43 cellular contexts compared by ENCODE assay signal in the genomic region with DNA sequence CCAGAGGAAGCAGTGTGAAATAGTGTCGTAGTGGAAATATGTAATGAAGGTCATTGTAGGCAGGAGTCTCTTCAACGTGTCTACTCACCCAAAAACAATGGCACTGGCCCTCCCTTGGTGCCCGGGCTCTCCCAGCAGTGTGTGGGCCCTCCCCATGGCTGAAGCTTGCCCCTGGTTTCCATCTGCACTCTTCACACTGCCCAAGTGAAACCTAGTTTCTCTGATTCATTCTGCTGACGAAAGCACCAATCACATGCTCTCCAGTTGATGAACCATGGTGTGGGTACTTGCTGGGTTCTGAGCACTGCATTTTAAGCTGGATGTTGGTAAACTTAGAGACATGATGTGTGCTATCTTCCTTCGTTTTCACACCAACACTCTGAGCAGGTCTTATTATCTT.
"Had no signal": no experiment of that assay in that cellular context is flagged by ENCODE, and none has a peak within 500 bp of the region (broad histone marks: within the 10 kb centered on the region; RNA-seq: fewer than 3 reads in every experiment).

No MANE protein-coding gene starts in this region.

- H2AFZ ChIP-seq: PC-9 had no signal

- H3K4me2 ChIP-seq: PC-9 had no signal

- H3K9me3 Mint-ChIP-seq: activated CD4-positive, alpha-beta memory T cell treated with anti-CD3 and anti-CD28 coated beads, Interleukin-2, amount 10 ng/mL, durations not matched to agents 7 days and 5 days; activated naive CD4-positive, alpha-beta T cell treated with anti-CD3 and anti-CD28 coated beads for 36 hours; activated naive CD4-positive, alpha-beta T cell treated with anti-CD3 and anti-CD28 coated beads, Interleukin-2, amount 50 U/mL, for 72 hours; activated T-cell treated with anti-CD3 and anti-CD28 coated beads, Interleukin-2, amount 50 U/mL, for 72 hours; activated T-helper 2 cell treated with anti-CD3 and anti-CD28 coated beads, Interferon-gamma antibody, Interleukin-2, Interleukin-4, amounts not matched to agents 10 μg/mL and 5 μg/mL and 100 μg/mL, durations not matched to agents 14 hours and 24 hours and 36 hours had no signal

- H3K27ac Mint-ChIP-seq: activated CD4-positive, alpha-beta memory T cell treated with anti-CD3 and anti-CD28 coated beads, Interleukin-2, amount 10 ng/mL, durations not matched to agents 7 days and 5 days; activated CD8-positive, alpha-beta memory T cell treated with anti-CD3 and anti-CD28 coated beads, Interleukin-2, amount 10 ng/mL, durations not matched to agents 7 days and 5 days; activated naive CD4-positive, alpha-beta T cell treated with anti-CD3 and anti-CD28 coated beads for 36 hours; activated naive CD4-positive, alpha-beta T cell treated with anti-CD3 and anti-CD28 coated beads, Interleukin-2, amount 50 U/mL, for 72 hours; activated T-cell treated with anti-CD3 and anti-CD28 coated beads, Interleukin-2, amount 50 U/mL, for 72 hours; activated T-helper 2 cell treated with anti-CD3 and anti-CD28 coated beads, Interferon-gamma antibody, Interleukin-2, Interleukin-4, amounts not matched to agents 10 μg/mL and 5 μg/mL and 100 μg/mL, durations not matched to agents 14 hours and 24 hours and 36 hours had no signal

- DNase-seq: activated CD4-positive, alpha-beta memory T cell treated with anti-CD3 and anti-CD28 coated beads, Interleukin-2, amount 10 ng/mL, durations not matched to agents 7 days and 5 days; activated CD4-positive, alpha-beta T cell treated with anti-CD3 and anti-CD28 coated beads for 1 hour; activated CD4-positive, alpha-beta T cell treated with anti-CD3 and anti-CD28 coated beads for 48 hours; activated CD4-positive, CD25-positive, alpha-beta regulatory T cell; activated CD8-positive, alpha-beta memory T cell treated with anti-CD3 and anti-CD28 coated beads for 24 hours; activated CD8-positive, alpha-beta memory T cell treated with anti-CD3 and anti-CD28 coated beads, Interleukin-2, amount 10 ng/mL, durations not matched to agents 7 days and 5 days; activated CD8-positive, alpha-beta memory T cell treated with anti-CD3 and anti-CD28 coated beads, Interleukin-2, amount 50 U/mL, for 48 hours; activated gamma-delta T cell; activated naive CD4-positive, alpha-beta T cell treated with anti-CD3 and anti-CD28 coated beads for 36 hours; activated T-cell treated with anti-CD3 and anti-CD28 coated beads, Interleukin-2, amount 50 U/mL, for 72 hours; adrenal gland; body of pancreas; caudate nucleus; cerebellar nuclear complex; Kasumi-1; KG1; MM.1S; MV-4-11; NCI-H1092; NCI-H146; NCI-H187; NCI-H2029 treated with DMSO at 0.1 percent for 48 hours; NCI-H2107; NCI-H2171; NCI-H446; NCI-H524; NCI-H69; NCI-H82; NK-92 treated with Interleukin-12 subunit alpha and Interleukin-12 subunit beta, amount 100 ng/mL, for 24 hours; PC-9; SIG-M5; SW 1271; T-helper 1 cell; T-helper 2 cell; T-helper 9 cell; WERI-Rb-1 had no signal

- H3K4me3 Mint-ChIP-seq: activated CD4-positive, alpha-beta memory T cell treated with anti-CD3 and anti-CD28 coated beads, Interleukin-2, amount 10 ng/mL, durations not matched to agents 7 days and 5 days; activated CD8-positive, alpha-beta memory T cell treated with anti-CD3 and anti-CD28 coated beads, Interleukin-2, amount 10 ng/mL, durations not matched to agents 7 days and 5 days; activated naive CD4-positive, alpha-beta T cell treated with anti-CD3 and anti-CD28 coated beads for 36 hours; activated T-cell treated with anti-CD3 and anti-CD28 coated beads, Interleukin-2, amount 50 U/mL, for 72 hours had no signal

- H3K36me3 Mint-ChIP-seq: activated CD8-positive, alpha-beta memory T cell treated with anti-CD3 and anti-CD28 coated beads, Interleukin-2, amount 10 ng/mL, durations not matched to agents 7 days and 5 days; activated naive CD4-positive, alpha-beta T cell treated with anti-CD3 and anti-CD28 coated beads, Interleukin-2, amount 50 U/mL, for 72 hours had no signal

- H3K4me1 Mint-ChIP-seq: activated CD4-positive, alpha-beta memory T cell treated with anti-CD3 and anti-CD28 coated beads, Interleukin-2, amount 10 ng/mL, durations not matched to agents 7 days and 5 days; activated CD8-positive, alpha-beta memory T cell treated with anti-CD3 and anti-CD28 coated beads, Interleukin-2, amount 10 ng/mL, durations not matched to agents 7 days and 5 days had no signal

- H3K36me3 ChIP-seq: adrenal gland, WERI-Rb-1 had no signal

- H3K27me3 ChIP-seq: adrenal gland, body of pancreas had no signal

- ATAC-seq: activated CD8-positive, alpha-beta memory T cell treated with anti-CD3 and anti-CD28 coated beads, Interleukin-2, amount 10 ng/mL, durations not matched to agents 7 days and 5 days; activated T-cell treated with anti-CD3 and anti-CD28 coated beads, Interleukin-2, amount 50 U/mL, for 72 hours; body of pancreas; Right ventricle myocardium inferior had no signal

- H3K27me3 Mint-ChIP-seq: activated CD4-positive, alpha-beta memory T cell treated with anti-CD3 and anti-CD28 coated beads, Interleukin-2, amount 10 ng/mL, durations not matched to agents 7 days and 5 days; activated CD8-positive, alpha-beta memory T cell treated with anti-CD3 and anti-CD28 coated beads, Interleukin-2, amount 10 ng/mL, durations not matched to agents 7 days and 5 days had no signal

- H3K9me3 ChIP-seq: adrenal gland, body of pancreas had no signal

- H3K4me3 ChIP-seq: adrenal gland, body of pancreas, PC-9 had no signal

- H3K27ac ChIP-seq: adrenal gland, body of pancreas, PC-9, RWPE1, WERI-Rb-1 had no signal

- H3K4me1 ChIP-seq: adrenal gland, body of pancreas had no signal

- FAIRE-seq: astrocyte, bronchial epithelial cell, RCC 7860 had no signal
